ENCODE assay signal across 8 cellular contexts in the genomic region with DNA sequence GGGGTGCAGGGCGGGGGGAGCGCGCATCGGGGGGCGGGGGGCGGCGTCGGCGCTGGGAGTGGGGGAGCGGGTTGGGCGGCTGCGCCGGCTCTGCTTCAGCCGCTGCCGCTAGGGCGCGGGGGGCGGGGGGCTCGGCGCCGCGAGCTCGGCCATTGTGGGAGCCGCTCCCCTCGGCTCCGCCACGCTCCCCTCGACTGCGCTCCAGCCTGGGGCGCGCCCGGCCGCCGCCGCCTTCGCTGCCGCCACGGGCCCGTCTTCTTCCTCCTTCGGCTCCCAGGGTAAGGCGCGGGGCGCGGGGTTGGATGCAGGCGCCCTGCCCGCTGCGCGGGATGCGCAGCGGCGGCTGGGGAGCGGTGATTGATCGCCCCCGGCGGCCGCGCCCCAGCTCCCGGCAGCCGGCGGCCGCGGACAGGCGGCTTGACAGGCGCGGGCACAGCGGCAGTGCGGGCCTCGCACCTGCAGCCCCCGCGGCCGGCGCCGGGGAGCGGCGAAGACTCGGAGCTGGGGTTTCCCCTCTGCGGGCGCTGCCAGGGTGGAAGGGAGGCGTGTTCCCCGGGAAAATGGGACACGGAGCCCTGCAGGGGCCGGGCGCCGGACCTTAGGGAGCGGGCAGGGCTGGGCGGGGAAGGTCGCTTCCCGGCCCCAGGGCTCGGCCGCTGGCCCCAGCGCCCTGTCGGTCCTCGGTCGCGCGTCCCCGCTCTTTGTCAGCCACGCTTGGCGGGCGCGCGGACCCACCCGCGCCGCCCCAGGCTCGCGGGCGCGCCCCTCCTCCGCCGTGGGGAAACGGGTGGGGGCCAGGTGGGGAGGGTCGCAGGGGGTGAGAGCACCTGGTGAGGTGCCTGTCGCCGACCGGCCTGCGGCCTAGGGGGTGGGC. TPM values are rescaled to one million over a fixed set of nuclear protein-coding genes. Genes with fewer than 3 reads are reported as not detected.
DNase-seq lines count a peak whose midpoint lies in the region; ATAC-seq and TF ChIP-seq lines count a peak whose summit lies in the region.

No MANE protein-coding gene starts in this region.

- peaks cover 13 to 17% (median 16%) of the 10 kb centered on the region in 3 donors for H3K27me3 Mint-ChIP-seq in immature natural killer cell (ENCODE audit: low read depth in 3 of 3)

- no peaks in the 10 kb centered on the region for H3K36me3 Mint-ChIP-seq in stimulated activated effector memory CD8-positive, alpha-beta T cell treated with anti-CD3 and anti-CD28 coated beads, Interleukin-12 subunit alpha, Interleukin-12 subunit beta, amount 100 ng/mL, for 72 hours
- no peaks in the 10 kb centered on the region for H3K36me3 Mint-ChIP-seq in immature natural killer cell

- peak overlapping the region; percentile 38 for H3K4me3 ChIP-seq in astrocyte of the spinal cord (ENCODE audit: low read depth, low read length)

- in situ Hi-C loops in astrocyte of the spinal cord (cut with HindIII; ENCODE audit: low sequenced_read_pairs): no loop called here

- no peak for TF ChIP-seq CTCF in astrocyte of the spinal cord (IDR thresholded peaks at IDR 0.05; ENCODE audit: low read depth, low read length)

- peak overlapping the region; percentile 75 for H3K4me3 Mint-ChIP-seq in stimulated activated effector memory CD8-positive, alpha-beta T cell treated with anti-CD3 and anti-CD28 coated beads, Interleukin-12 subunit alpha, Interleukin-12 subunit beta, amount 100 ng/mL, for 72 hours
- H3K4me3 Mint-ChIP-seq in immature natural killer cell: peak overlapping the region in 1 of 5 donors; percentile 68

- ATAC-seq in stimulated activated effector memory CD8-positive, alpha-beta T cell treated with anti-CD3 and anti-CD28 coated beads, Interleukin-12 subunit alpha, Interleukin-12 subunit beta, amount 100 ng/mL, for 72 hours: peak; percentile 74

- DNase-seq in DMS 273 (lab: John Stamatoyannopoulos, UW; ENCODE audit: unreplicated experiment) (peak; percentile 100), DMS 273 treated with DMSO at 0.1 percent for 48 hours (lab: John Stamatoyannopoulos, UW) (no peak), NCI-H510A treated with DMSO at 0.1 percent for 48 hours (lab: John Stamatoyannopoulos, UW) (peak; percentile 92), astrocyte of the spinal cord (ENCODE audit: low read depth, low spot score) (no peak), iris pigment epithelial cell (ENCODE audit: low read depth) (peak; percentile 26), NCI-H1048 (lab: John Stamatoyannopoulos, UW) (no peak), immature natural killer cell (no peak)
- no peak for DNase-seq in stimulated activated effector memory CD8-positive, alpha-beta T cell treated with anti-CD3 and anti-CD28 coated beads, Interleukin-12 subunit alpha, Interleukin-12 subunit beta, amount 100 ng/mL, for 72 hours (ENCODE audit: low spot score in 2 of 2)

- H3K9me3 Mint-ChIP-seq in stimulated activated effector memory CD8-positive, alpha-beta T cell treated with anti-CD3 and anti-CD28 coated beads, Interleukin-12 subunit alpha, Interleukin-12 subunit beta, amount 100 ng/mL, for 72 hours: no peaks in the 10 kb centered on the region
- H3K9me3 Mint-ChIP-seq in immature natural killer cell: no peaks in the 10 kb centered on the region

- H3K4me1 Mint-ChIP-seq in stimulated activated effector memory CD8-positive, alpha-beta T cell treated with anti-CD3 and anti-CD28 coated beads, Interleukin-12 subunit alpha, Interleukin-12 subunit beta, amount 100 ng/mL, for 72 hours: peaks cover 24% of the 10 kb centered on the region
- H3K4me1 Mint-ChIP-seq in immature natural killer cell: peaks cover 9 to 12% of the 10 kb centered on the region in 2 donors

- no peak overlapping the region for H3K27ac Mint-ChIP-seq in stimulated activated effector memory CD8-positive, alpha-beta T cell treated with anti-CD3 and anti-CD28 coated beads, Interleukin-12 subunit alpha, Interleukin-12 subunit beta, amount 100 ng/mL, for 72 hours
- no peak overlapping the region for H3K27ac Mint-ChIP-seq in immature natural killer cell

RNA-seq across cellular contexts. Expression of gene NDUFS5, which starts 55.4 kb away (rescaled TPM):
- 100 to 1,000 TPM; 390 to 517 (median 431) TPM for polyA plus RNA-seq in immature natural killer cell

Comparison
In these comparisons a context has a peak if more than half of its experiments do, and no peak if none do; other contexts are left out.
1. DNase-seq: peak in DMS 273 (single experiment), NCI-H510A treated with DMSO at 0.1 percent for 48 hours (single experiment) and iris pigment epithelial cell (single experiment); none in DMS 273 treated with DMSO at 0.1 percent for 48 hours (single experiment), astrocyte of the spinal cord (single experiment), stimulated activated effector memory CD8-positive, alpha-beta T cell treated with anti-CD3 and anti-CD28 coated beads, Interleukin-12 subunit alpha, Interleukin-12 subunit beta, amount 100 ng/mL, for 72 hours (0 of 2), NCI-H1048 (single experiment) and immature natural killer cell (0 of 3).